In genomic region chr4:130306566-130306965, GRCh38 we compare ENCODE assay signal across 1 cellular context.
TF ChIP-seq lines count a peak whose summit lies in the region.

No MANE protein-coding gene starts in this region.

TF ChIP-seq in HepG2, 621 proteins besides CTCF, POLR2A, EP300 and RAD21 (continued from another document):
- no peak for TF ChIP-seq MXD1 (CRISPR knock-in tag; IDR thresholded peaks at IDR 0.05)
- TF ChIP-seq ZNF142 (CRISPR knock-in tag; IDR thresholded peaks at IDR 0.05), result no peak
- TF ChIP-seq NR2F1 (CRISPR knock-in tag; IDR thresholded peaks at IDR 0.05), result no peak
- TF ChIP-seq ZNF567 (CRISPR knock-in tag; IDR thresholded peaks at IDR 0.05; ENCODE audit: borderline replicate concordance), result no peak
- no peak for TF ChIP-seq U2AF2 (IDR thresholded peaks at IDR 0.05; ENCODE audit: low read depth, low read length)
- no peak for TF ChIP-seq XBP1 (CRISPR knock-in tag; IDR thresholded peaks at IDR 0.05)
- TF ChIP-seq KIAA2018 (CRISPR knock-in tag; IDR thresholded peaks at IDR 0.05; ENCODE audit: borderline replicate concordance), result no peak
